1 cellular context compared by ENCODE assay signal in genomic region chr14:92121670-92122350, GRCh38.
TF ChIP-seq lines count a peak whose summit lies in the region.

TSS of gene CPSF2 (plus strand) at chr14:92121969. CDS start at chr14:92130985, 9,016 bp downstream.
TSS of gene NDUFB1 (minus strand) at chr14:92121706. CDS start at chr14:92117637, 4,069 bp downstream.

TF ChIP-seq in K562, 482 proteins besides CTCF, POLR2A, EP300 and RAD21 (continued from another document and continues in another):
- TF ChIP-seq ZBTB26 (CRISPR knock-in tag; IDR thresholded peaks at IDR 0.05) (no peak), TRIM24 (IDR thresholded peaks at IDR 0.05) (peak in 1 of 2 experiments; percentile 49; a peak in 1 of 4 replicates), GABPB1 (CRISPR knock-in tag; IDR thresholded peaks at IDR 0.05) (0 out of 2 replicates have a peak, but pooled peaks have one; percentile 30), JUND (IDR thresholded peaks at IDR 0.05; ENCODE audit: borderline replicate concordance, low read depth, low read length) (peak; percentile 91), JUND (tag; IDR thresholded peaks at IDR 0.05; ENCODE audit: borderline replicate concordance, low read depth, low read length) (no peak), ATF7 (IDR thresholded peaks at IDR 0.05) (peak; percentile 100), NFATC3 (IDR thresholded peaks at IDR 0.05) (no peak), ZBTB11 (CRISPR knock-in tag; IDR thresholded peaks at IDR 0.05) (peak in 1 of 3 experiments; percentile 46; a peak in 1 of 6 replicates), SIN3A (IDR thresholded peaks at IDR 0.05; ENCODE audit: borderline replicate concordance in 2 of 2, control insufficient read depth in 1 of 2, low read depth in 2 of 2, low read length in 2 of 2) (peak in 1 of 2 experiments; percentile 40; a peak in 1 of 4 replicates), ATF3 (IDR thresholded peaks at IDR 0.05) (peak; percentile 52; the same call in 1 of the 2 replicates), ATF3 (CRISPR knock-in tag; conservative IDR thresholded peaks at IDR 0.05) (no peak), ZNF398 (CRISPR knock-in tag; IDR thresholded peaks at IDR 0.05) (no peak), AFF1 (IDR thresholded peaks at IDR 0.05; ENCODE audit: low read depth in 1 of 2, partially characterized antibody in 2 of 2) (peak in 1 of 2 experiments; percentile 14), NUFIP1 (IDR thresholded peaks at IDR 0.05; ENCODE audit: partially characterized antibody) (peak; percentile 73), C11orf30 (IDR thresholded peaks at IDR 0.05; ENCODE audit: low read depth) (peak; percentile 44; the same call in 1 of the 2 replicates), GTF2B (IDR thresholded peaks at IDR 0.05; ENCODE audit: extremely low read depth, insufficient read length) (no peak), BRCA1 (IDR thresholded peaks at IDR 0.05) (no peak), BRCA1 (CRISPR knock-in tag; IDR thresholded peaks at IDR 0.05) (no peak), YY1 (IDR thresholded peaks at IDR 0.05; ENCODE audit: borderline replicate concordance in 1 of 3, control insufficient read depth in 1 of 3, extremely low read depth in 1 of 3, insufficient read depth in 3 of 3, insufficient read length in 1 of 3, insufficient replicate concordance in 2 of 3, low read depth in 1 of 3, low read length in 2 of 3) (peak; percentile 88 to 98 (median 96)), MBD2 (IDR thresholded peaks at IDR 0.05; ENCODE audit: borderline replicate concordance, low read depth) (peak; percentile 86), NONO (IDR thresholded peaks at IDR 0.05; ENCODE audit: low read depth in 2 of 2, low read length in 1 of 2) (peak; percentile 47 to 99; a peak in 3 of 4 replicates), MCM2 (IDR thresholded peaks at IDR 0.05; ENCODE audit: low read depth) (no peak), ARID1B (IDR thresholded peaks at IDR 0.05) (peak; percentile 46; the same call in 1 of the 2 replicates), CHAMP1 (IDR thresholded peaks at IDR 0.05) (no peak), GTF2F1 (IDR thresholded peaks at IDR 0.05; ENCODE audit: low read depth, low read length) (0 out of 2 replicates have a peak, but pooled peaks have one; percentile 46), TBL1XR1 (IDR thresholded peaks at IDR 0.05; ENCODE audit: low read length in 2 of 2) (no peak), MTA2 (IDR thresholded peaks at IDR 0.05; ENCODE audit: low read depth) (no peak), POLR2B (IDR thresholded peaks at IDR 0.05; ENCODE audit: low read depth, partially characterized antibody) (peak; percentile 79), CBX1 (IDR thresholded peaks at IDR 0.05; ENCODE audit: low read depth) (peak; percentile 64; the same call in 1 of the 2 replicates), BCLAF1 (IDR thresholded peaks at IDR 0.05; ENCODE audit: borderline replicate concordance in 1 of 2, control insufficient read depth in 1 of 2, low read depth in 2 of 2, low read length in 1 of 2) (peak in 1 of 2 experiments; percentile 97; a peak in 2 of 4 replicates), TAF1 (IDR thresholded peaks at IDR 0.05; ENCODE audit: control insufficient read depth, extremely low read depth, insufficient read depth, low read length, severe bottlenecking) (peak; percentile 97), ARHGAP35 (IDR thresholded peaks at IDR 0.05; ENCODE audit: partially characterized antibody) (no peak), PHF21A (IDR thresholded peaks at IDR 0.05; ENCODE audit: borderline replicate concordance, low read depth) (no peak), CREB5 (CRISPR knock-in tag; IDR thresholded peaks at IDR 0.05) (no peak), FOXK2 (conservative IDR thresholded peaks at IDR 0.05 in 1 of 2, IDR thresholded peaks at IDR 0.05 in 1 of 2; ENCODE audit: low read depth in 2 of 2) (peak; percentile 47 to 100; a peak in 3 of 4 replicates), ZBED1 (IDR thresholded peaks at IDR 0.05) (no peak), TEAD1 (CRISPR knock-in tag; IDR thresholded peaks at IDR 0.05) (0 out of 4 replicates have a peak, but pooled peaks of 1 of the 2 experiments have one; percentile 25), BHLHE40 (IDR thresholded peaks at IDR 0.05; ENCODE audit: low read length) (peak; percentile 78; the same call in 1 of the 2 replicates)
